Comparison of ENCODE assay signal across 8 cellular contexts in genomic region chr6:37221585-37222124, GRCh38. TPM values are rescaled to one million over a fixed set of nuclear protein-coding genes. Genes with fewer than 3 reads are reported as not detected.
DNase-seq lines count a peak whose midpoint lies in the region; ATAC-seq and TF ChIP-seq lines count a peak whose summit lies in the region.

No MANE protein-coding gene starts in this region.

- no peaks in the 10 kb centered on the region for H3K36me3 ChIP-seq in A673 (ENCODE audit: insufficient read depth, low read length, poor library complexity, severe bottlenecking)

- peak overlapping the region; percentile 77 for H3K4me2 ChIP-seq in H9 (ENCODE audit: insufficient read depth, insufficient read length, low read length)

- H3K23ac ChIP-seq in H9 (ENCODE audit: insufficient read length, low read depth, low read length), result no peak overlapping the region

- no peak overlapping the region for H2BK5ac ChIP-seq in H9 (ENCODE audit: insufficient read length, low read length)

- peak overlapping the region; percentile 59 for H3K4me3 ChIP-seq in A673 (ENCODE audit: low read depth, low read length, poor library complexity, severe bottlenecking)

- BruUV-seq in A673 (replicated peaks; lab: Mats Ljungman, UMichigan), result no TSS peak

- no peak overlapping the region for H4K91ac ChIP-seq in H9 (ENCODE audit: insufficient read length, low read depth, low read length)

- no peak overlapping the region for H4K8ac ChIP-seq in H9 (replicated peaks; ENCODE audit: insufficient read length, low read depth, low read length)

- no peaks in the 10 kb centered on the region for H3K79me1 ChIP-seq in H9 (ENCODE audit: insufficient read depth, low read depth, low read length, poor library complexity, severe bottlenecking)

- no peak overlapping the region for H2BK20ac ChIP-seq in H9 (ENCODE audit: low read depth, low read length, poor library complexity, severe bottlenecking)

- H4K20me1 ChIP-seq in H9 (ENCODE audit: control insufficient read depth, insufficient read depth, insufficient read length), result no peaks in the 10 kb centered on the region

- ATAC-seq in activated naive CD8-positive, alpha-beta T cell treated with anti-CD3 and anti-CD28 coated beads, Interleukin-2, amount 50 U/mL, for 24 hours, result no peak
- ATAC-seq in memory B cell (ENCODE audit: low read depth), result peak; percentile 2
- ATAC-seq in left colon, result no peak

- peak overlapping the region; percentile 88 to 96 (median 92); a peak in 6 of 7 replicates for H3K27ac Mint-ChIP-seq in H9
- H3K27ac Mint-ChIP-seq in activated naive CD8-positive, alpha-beta T cell treated with anti-CD3 and anti-CD28 coated beads, Interleukin-2, amount 50 U/mL, for 24 hours, result no peak overlapping the region
- no peak overlapping the region for H3K27ac Mint-ChIP-seq in memory B cell

- H3K9ac ChIP-seq in H9 (ENCODE audit: extremely low read depth, insufficient read length, low read length), result peak overlapping the region; percentile 41

- peaks cover 3% of the 10 kb centered on the region for H3K23me2 ChIP-seq in H9 (ENCODE audit: insufficient read length, low read depth, low read length, poor library complexity, severe bottlenecking)

- WGBS in H9 (ENCODE audit: extremely low coverage, insufficient read length, low lambda C conversion rate), result no CpG with 5 or more reads among the region's 6 CpGs

- CTCF ChIA-PET in A673 (lab: Charles Lee), result interaction anchor here (0.6 to 0.9 kb wide), 2 partner anchors 21 to 50 kb away, joined by 3 to 8 read pairs; no protein-coding TSS in a partner anchor

- H3K14ac ChIP-seq in H9 (ENCODE audit: insufficient read depth, low read length), result no peak overlapping the region

- H3K4ac ChIP-seq in H9 (ENCODE audit: low read depth, low read length), result no peak overlapping the region

- H2BK120ac ChIP-seq in H9 (ENCODE audit: low read depth, low read length, poor library complexity, severe bottlenecking), result no peak overlapping the region

- no peaks in the 10 kb centered on the region for H3K27me3 ChIP-seq in A673 (replicated peaks; ENCODE audit: insufficient read depth, low read depth, low read length, poor library complexity)
- no peaks in the 10 kb centered on the region for H3K27me3 ChIP-seq in H9 (ENCODE audit: insufficient read depth, low read length)

- H3K36me3 Mint-ChIP-seq in H9 (ENCODE audit: insufficient read depth in 1 of 3, low read depth in 3 of 3), result no peaks in the 10 kb centered on the region
- no peaks in the 10 kb centered on the region for H3K36me3 Mint-ChIP-seq in activated naive CD8-positive, alpha-beta T cell treated with anti-CD3 and anti-CD28 coated beads, Interleukin-2, amount 50 U/mL, for 24 hours (ENCODE audit: low read depth)
- no peaks in the 10 kb centered on the region for H3K36me3 Mint-ChIP-seq in memory B cell

- H3K27me3 Mint-ChIP-seq in H9 (ENCODE audit: low read depth), result no peaks in the 10 kb centered on the region
- H3K27me3 Mint-ChIP-seq in activated naive CD8-positive, alpha-beta T cell treated with anti-CD3 and anti-CD28 coated beads, Interleukin-2, amount 50 U/mL, for 24 hours, result no peaks in the 10 kb centered on the region
- no peaks in the 10 kb centered on the region for H3K27me3 Mint-ChIP-seq in memory B cell

- POLR2A ChIA-PET in A673 (lab: Charles Lee; ENCODE audit: low non-redundant PET), result no interaction called here

- TF ChIP-seq CTCF in A673 (conservative IDR thresholded peaks at IDR 0.05; ENCODE audit: low read depth, low read length) (no peak), H9 (conservative IDR thresholded peaks at IDR 0.05) (no peak)

- H2BK12ac ChIP-seq in H9 (ENCODE audit: insufficient read length, low read depth, low read length), result no peak overlapping the region

- no peaks in the 10 kb centered on the region for H3K79me2 ChIP-seq in H9 (ENCODE audit: insufficient read depth, low read length)

- no peak overlapping the region for H3K18ac ChIP-seq in H9 (ENCODE audit: insufficient read length, low read depth, low read length)

- H3K9me3 Mint-ChIP-seq in H9 (no peaks in the 10 kb centered on the region), memory B cell (no peaks in the 10 kb centered on the region)
- no peaks in the 10 kb centered on the region for H3K9me3 Mint-ChIP-seq in activated naive CD8-positive, alpha-beta T cell treated with anti-CD3 and anti-CD28 coated beads, Interleukin-2, amount 50 U/mL, for 24 hours

- DNase-seq in A673 (ENCODE audit: low spot score), result no peak
- DNase-seq in H9, result no peak
- no peak for DNase-seq in activated naive CD8-positive, alpha-beta T cell treated with anti-CD3 and anti-CD28 coated beads, Interleukin-2, amount 50 U/mL, for 24 hours
- no peak for DNase-seq in memory B cell (ENCODE audit: low spot score in 2 of 2)
- no peak for DNase-seq in KG1 (lab: John Stamatoyannopoulos, UW)
- no peak for DNase-seq in left colon
- DNase-seq in NCI-H2029 (lab: John Stamatoyannopoulos, UW), result no peak
- no peak for DNase-seq in HPDE6-E6E7 (ENCODE audit: extremely low spot score)

- no peak overlapping the region for H2AK5ac ChIP-seq in H9 (ENCODE audit: insufficient read length, low read length)

- H3K27ac ChIP-seq in A673 (ENCODE audit: low read depth, low read length, poor library complexity, severe bottlenecking) (peak overlapping the region; percentile 27), H9 (ENCODE audit: insufficient read length, low read depth, low read length) (no peak overlapping the region)

- H2AFZ ChIP-seq in H9 (ENCODE audit: low read length), result peak overlapping the region; percentile 45

- no peak overlapping the region for H3K56ac ChIP-seq in H9 (ENCODE audit: insufficient read length, low read depth, low read length)

- H3K4me3 Mint-ChIP-seq in H9, result peak overlapping the region; percentile 79 to 90
- peak overlapping the region; percentile 75 for H3K4me3 Mint-ChIP-seq in activated naive CD8-positive, alpha-beta T cell treated with anti-CD3 and anti-CD28 coated beads, Interleukin-2, amount 50 U/mL, for 24 hours
- peak overlapping the region; percentile 82 for H3K4me3 Mint-ChIP-seq in memory B cell

- no peak overlapping the region for H4K5ac ChIP-seq in H9 (ENCODE audit: insufficient read length, low read depth, low read length)

- no peak overlapping the region for H3T11ph ChIP-seq in H9 (ENCODE audit: low read length)

- intact Hi-C loops in A673 (cut with micrococcal nuclease; ENCODE audit: unreplicated experiment), result no loop called here
- intact Hi-C loops in left colon (cut with DNase I, micrococcal nuclease), result no loop called here

- H3K4me1 ChIP-seq in A673 (ENCODE audit: insufficient read depth, low read length, poor library complexity, severe bottlenecking), result peaks cover 18% of the 10 kb centered on the region
- no peaks in the 10 kb centered on the region for H3K4me1 ChIP-seq in H9 (ENCODE audit: insufficient read depth, low read length)

- no peaks in the 10 kb centered on the region for H3K9me3 ChIP-seq in A673 (ENCODE audit: low read depth, low read length, poor library complexity, severe bottlenecking)
- no peaks in the 10 kb centered on the region for H3K9me3 ChIP-seq in H9 (ENCODE audit: control insufficient read depth, low read depth, low read length)

- H2BK15ac ChIP-seq in H9 (ENCODE audit: low read depth, low read length), result no peak overlapping the region

- H3K4me1 Mint-ChIP-seq in H9 (peaks cover 12% of the 10 kb centered on the region in 2 experiments), memory B cell (peaks cover 6% of the 10 kb centered on the region)
- H3K4me1 Mint-ChIP-seq in activated naive CD8-positive, alpha-beta T cell treated with anti-CD3 and anti-CD28 coated beads, Interleukin-2, amount 50 U/mL, for 24 hours, result peaks cover 14% of the 10 kb centered on the region

RNA-seq across cellular contexts. Expression of gene TBC1D22B, which starts 35.9 kb away (rescaled TPM):
- total RNA-seq in A673 (2021), result 13.1 and 13.5 TPM in 2 replicates
- total RNA-seq in H9 (2021), result 12.9 and 14.3 TPM in 2 replicates
- total RNA-seq in left colon, result 10 to 100 TPM; 13.4 TPM

RNA-seq across cellular contexts. Expression of gene TMEM217, which starts 36.3 kb away (rescaled TPM):
- 0.37 TPM in 1 of 2 replicates, not detected in the other for total RNA-seq in A673 (2021)
- 1.1 and 1.4 TPM in 2 replicates for total RNA-seq in H9 (2021)
- total RNA-seq in left colon, result 1 to 10 TPM; 1.4 to 4.0 TPM

RNA-seq across cellular contexts. Expression of gene PIM1, which starts 51.7 kb away (rescaled TPM):
- 8.9 and 10.6 TPM in 2 replicates for total RNA-seq in A673 (2021)
- 46.7 and 47.5 TPM in 2 replicates for total RNA-seq in H9 (2021)
- total RNA-seq in left colon, result 10 to 100 TPM; 27.1 to 37.0 TPM

Comparison
In these comparisons a context has a peak if more than half of its experiments do, and no peak if none do; other contexts are left out.
1. H3K27ac Mint-ChIP-seq: peak in H9 (3 of 3); none in activated naive CD8-positive, alpha-beta T cell treated with anti-CD3 and anti-CD28 coated beads, Interleukin-2, amount 50 U/mL, for 24 hours (single experiment) and memory B cell (single experiment).
2. Peak in every context shown above with its lines, with median percentiles within 50 percentile points of each other: H3K4me3 Mint-ChIP-seq.